In genomic region chr21:24367936-24368335, GRCh38 we compare ENCODE assay signal across 19 cellular contexts.
DNase-seq lines count a peak whose midpoint lies in the region; ATAC-seq, FAIRE-seq and TF ChIP-seq lines count a peak whose summit lies in the region.
"Had no signal": no experiment of that assay in that cellular context is flagged by ENCODE, and none has a peak within 500 bp of the region (broad histone marks: within the 10 kb centered on the region; RNA-seq: fewer than 3 reads in every experiment).

No MANE protein-coding gene starts in this region.

- H3K79me1 ChIP-seq in IMR-90 (ENCODE audit: low read depth in 1 of 2, low read length in 2 of 2): no peaks in the 10 kb centered on the region

- H3K27me3 ChIP-seq in IMR-90 (ENCODE audit: control insufficient read depth, insufficient read depth, low read length) (no peaks in the 10 kb centered on the region), prostate gland (replicated peaks; ENCODE audit: insufficient read depth) (no peaks in the 10 kb centered on the region)

- H3K36me3 ChIP-seq in IMR-90 (ENCODE audit: control insufficient read depth, insufficient read depth, low read length) (no peaks in the 10 kb centered on the region), prostate gland (no peaks in the 10 kb centered on the region)

- no TSS peak for BruUV-seq in IMR-90 (replicated peaks; lab: Mats Ljungman, UMichigan)

- H2BK20ac ChIP-seq in IMR-90 (ENCODE audit: low read depth, low read length): no peak overlapping the region; the same call in none of the 2 replicates

- TF ChIP-seq RAD21 in IMR-90 (IDR thresholded peaks at IDR 0.05; ENCODE audit: low read length): no peak

- no peak overlapping the region for H3K27ac ChIP-seq in IMR-90 (ENCODE audit: insufficient read depth, low read length)
- no peak overlapping the region for H3K27ac ChIP-seq in prostate gland
- H3K27ac ChIP-seq: C4-2B, SK-N-MC had no signal

- H3K9me1 ChIP-seq in IMR-90 (ENCODE audit: insufficient read depth, low read length): no peaks in the 10 kb centered on the region; the same call in 1 of the 2 replicates

- in situ Hi-C loops in IMR-90 (cut with MboI; ENCODE audit: low sequenced_read_pairs) (no loop called here), astrocyte of the cerebellum (cut with HindIII; ENCODE audit: low sequenced_read_pairs) (no loop called here)

- TF ChIP-seq POLR2A in IMR-90 (IDR thresholded peaks at IDR 0.05; ENCODE audit: low read depth, low read length) (no peak), prostate gland (IDR thresholded peaks at IDR 0.05) (no peak)

- intact Hi-C loops in IMR-90 (cut with micrococcal nuclease): no loop called here
- intact Hi-C loops in prostate gland (cut with DNase I): no loop called here

- no peaks in the 10 kb centered on the region for H3K9me3 ChIP-seq in IMR-90 (ENCODE audit: control insufficient read depth, insufficient read depth, low read length)
- no peaks in the 10 kb centered on the region for H3K9me3 ChIP-seq in prostate gland

- H3K4ac ChIP-seq in IMR-90 (ENCODE audit: low read depth, low read length): peak overlapping the region; percentile 56; the same call in 1 of the 2 replicates

- ATAC-seq in IMR-90 (ENCODE audit: low read depth) (peak; percentile 59), GM19035 (IDR thresholded peaks at IDR 0.05; ENCODE audit: unreplicated experiment) (no peak)
- ATAC-seq: Right ventricle myocardium inferior had no signal

- no peak overlapping the region for H2AK5ac ChIP-seq in IMR-90 (ENCODE audit: low read depth, low read length)

- H3K56ac ChIP-seq in IMR-90 (ENCODE audit: extremely low read depth, insufficient read depth, low read length): no peak overlapping the region

- H3K9ac ChIP-seq in IMR-90 (ENCODE audit: low read depth, low read length): no peak overlapping the region

- H4K5ac ChIP-seq in IMR-90 (ENCODE audit: low read depth, low read length): no peak overlapping the region

- H3K4me2 ChIP-seq in IMR-90 (ENCODE audit: low read depth, low read length): no peak overlapping the region

- H3K14ac ChIP-seq in IMR-90 (replicated peaks; ENCODE audit: low read depth, low read length): 0 out of 2 replicates have a peak overlapping the region, but pooled peaks have one; percentile 68

- no peak for FAIRE-seq in RCC 7860 (lab: Jason Lieb, UNC)
- FAIRE-seq: GM19239 had no signal

- no peak overlapping the region for H3K18ac ChIP-seq in IMR-90 (ENCODE audit: low read depth, low read length)

- no peak overlapping the region for H2AK9ac ChIP-seq in IMR-90 (replicated peaks; ENCODE audit: low read depth, low read length, poor library complexity)

- TF ChIP-seq CTCF in AG04449 (IDR thresholded peaks at IDR 0.05; ENCODE audit: insufficient read depth, low read length, missing control alignments): no peak
- TF ChIP-seq CTCF in IMR-90 (conservative IDR thresholded peaks at IDR 0.05; ENCODE audit: low read depth, low read length): no peak
- no peak for TF ChIP-seq CTCF in astrocyte of the cerebellum (IDR thresholded peaks at IDR 0.05; ENCODE audit: low read depth, low read length, missing control alignments)
- no peak for TF ChIP-seq CTCF in prostate gland (IDR thresholded peaks at IDR 0.05)

- peak overlapping the region; percentile 64; the same call in 1 of the 2 replicates for H2BK120ac ChIP-seq in IMR-90 (ENCODE audit: low read depth, low read length)

- POLR2A ChIA-PET in AG04449 (lab: Yijun Ruan, JAX): no interaction called here
- POLR2A ChIA-PET in IMR-90 (lab: Charles Lee; ENCODE audit: unreplicated experiment): no interaction called here

- CTCF ChIA-PET in AG04449 (lab: Yijun Ruan, JAX) (no interaction called here), IMR-90 (lab: Yijun Ruan, JAX) (no interaction called here)

- no peak overlapping the region for H2BK5ac ChIP-seq in IMR-90 (ENCODE audit: low read depth, low read length, poor library complexity, severe bottlenecking)

- no peak overlapping the region for H2BK15ac ChIP-seq in IMR-90 (ENCODE audit: low read depth, low read length)

- DNase-seq in AG04449 (ENCODE audit: low read depth, low spot score) (peak; percentile 5), IMR-90 (peak; percentile 43), astrocyte of the cerebellum (ENCODE audit: low read depth) (peak; percentile 1), kidney glomerular epithelial cell (lab: John Stamatoyannopoulos, UW) (peak; percentile 36), prostate gland (ENCODE audit: low spot score) (no peak), NCI-H146 (lab: John Stamatoyannopoulos, UW) (no peak), RCC 7860 (ENCODE audit: low spot score) (no peak)
- DNase-seq: H7, MV-4-11, NCI-H1417 treated with DMSO at 0.1 percent for 48 hours, NCI-H2029, NCI-H2171, NCI-H446 treated with DMSO at 0.1 percent for 48 hours, NCI-H774 had no signal

- H4K20me1 ChIP-seq in IMR-90 (ENCODE audit: insufficient read depth, low read length): no peaks in the 10 kb centered on the region

- H3K23ac ChIP-seq in IMR-90 (ENCODE audit: low read depth, low read length): no peak overlapping the region

- H3K4me3 ChIP-seq in AG04449 (ENCODE audit: low read depth, low read length): no peak overlapping the region
- H3K4me3 ChIP-seq in IMR-90 (ENCODE audit: insufficient read depth, low read depth, low read length): no peak overlapping the region
- no peak overlapping the region for H3K4me3 ChIP-seq in astrocyte of the cerebellum (ENCODE audit: low read depth, low read length)
- no peak overlapping the region for H3K4me3 ChIP-seq in prostate gland
- H3K4me3 ChIP-seq: SK-N-MC had no signal

- H2AFZ ChIP-seq in IMR-90 (replicated peaks; ENCODE audit: low read length, poor library complexity): peak overlapping the region; percentile 40

- no peaks in the 10 kb centered on the region for H3K4me1 ChIP-seq in IMR-90 (ENCODE audit: control insufficient read depth, insufficient read depth, low read length)
- H3K4me1 ChIP-seq in prostate gland (replicated peaks): no peaks in the 10 kb centered on the region

- dilution Hi-C loops in IMR-90 (cut with HindIII; ENCODE audit: low sequenced_read_pairs, unreplicated experiment): no loop called here

- no peak overlapping the region for H4K8ac ChIP-seq in IMR-90 (ENCODE audit: low read depth in 2 of 2, low read length in 2 of 2)

- peak overlapping the region; percentile 4; the same call in 1 of the 2 replicates for H4K91ac ChIP-seq in IMR-90 (ENCODE audit: insufficient read depth, low read depth, low read length)

TF ChIP-seq in IMR-90, 13 proteins besides CTCF, POLR2A, EP300 and RAD21:
- TF ChIP-seq NFE2L2 (IDR thresholded peaks at IDR 0.05; ENCODE audit: low read depth, low read length): no peak
- no peak for TF ChIP-seq RFX5 (IDR thresholded peaks at IDR 0.05; ENCODE audit: low read depth, low read length)
- no peak for TF ChIP-seq USF2 (IDR thresholded peaks at IDR 0.05; ENCODE audit: low read depth, low read length)
- no peak for TF ChIP-seq ELK1 (IDR thresholded peaks at IDR 0.05; ENCODE audit: borderline replicate concordance, low read depth, low read length)
- TF ChIP-seq RCOR1 (IDR thresholded peaks at IDR 0.05; ENCODE audit: insufficient replicate concordance, low read length): no peak
- TF ChIP-seq CEBPB (IDR thresholded peaks at IDR 0.05; ENCODE audit: low read depth, low read length): no peak
- TF ChIP-seq SMC3 (IDR thresholded peaks at IDR 0.05; ENCODE audit: low read depth, low read length): no peak
- TF ChIP-seq BHLHE40 (IDR thresholded peaks at IDR 0.05; ENCODE audit: low read depth, low read length): no peak
- TF ChIP-seq MXI1 (IDR thresholded peaks at IDR 0.05; ENCODE audit: borderline replicate concordance, low read depth, low read length): no peak
- no peak for TF ChIP-seq CHD1 (IDR thresholded peaks at IDR 0.05; ENCODE audit: low read depth, low read length)
- TF ChIP-seq MAZ (IDR thresholded peaks at IDR 0.05; ENCODE audit: borderline replicate concordance, low read depth, low read length): no peak
- TF ChIP-seq MAFK (IDR thresholded peaks at IDR 0.05; ENCODE audit: low read depth, low read length): no peak
- no peak for TF ChIP-seq FOS (IDR thresholded peaks at IDR 0.05; ENCODE audit: low read depth, low read length)

Comparison
In these comparisons a context has a peak if more than half of its experiments do, and no peak if none do; other contexts are left out.
1. DNase-seq: peak in AG04449 (single experiment), IMR-90 (single experiment), astrocyte of the cerebellum (single experiment) and kidney glomerular epithelial cell (single experiment); none in prostate gland (single experiment), NCI-H146 (single experiment) and RCC 7860 (single experiment).